ENCODE assay signal across 8 cellular contexts in the genomic region with DNA sequence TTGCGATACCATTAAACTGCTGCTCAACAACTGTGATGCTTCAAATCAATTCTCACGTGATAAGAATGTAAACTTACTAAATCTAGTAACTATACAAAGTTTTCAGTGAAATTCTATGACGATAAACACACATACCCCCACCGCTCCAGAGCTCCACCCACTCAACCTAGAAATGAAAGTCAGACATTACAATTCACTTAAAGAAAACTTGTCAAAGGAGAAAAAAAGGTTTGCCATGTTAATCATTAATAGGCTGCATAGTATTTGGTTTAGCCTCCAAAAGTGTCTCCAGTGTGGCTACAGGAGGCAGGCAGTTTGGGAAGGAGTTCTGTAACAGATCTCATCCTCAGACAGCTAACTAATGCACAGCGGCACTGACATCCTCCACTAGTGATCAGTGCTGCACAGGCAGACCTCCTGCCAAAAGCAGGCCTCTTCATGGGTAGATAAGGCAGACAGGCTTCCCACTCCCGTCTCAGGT. TPM values are rescaled to one million over a fixed set of nuclear protein-coding genes. Genes with fewer than 3 reads are reported as not detected.
DNase-seq lines count a peak whose midpoint lies in the region; FAIRE-seq and TF ChIP-seq lines count a peak whose summit lies in the region.

No MANE protein-coding gene starts in this region.

- no peak for TF ChIP-seq CTCF in colonic mucosa (IDR thresholded peaks at IDR 0.05)
- no peak for TF ChIP-seq CTCF in neural progenitor cell (IDR thresholded peaks at IDR 0.05)
- no peak for TF ChIP-seq CTCF in D721Med (IDR thresholded peaks at IDR 0.05; ENCODE audit: insufficient read depth, missing control alignments)

- H3K79me2 ChIP-seq in neural progenitor cell (ENCODE audit: low read depth): peaks cover 85% of the 10 kb centered on the region

- H3K27me3 Mint-ChIP-seq in neural progenitor cell (ENCODE audit: insufficient read depth, low read depth): no peaks in the 10 kb centered on the region

- H3K27ac Mint-ChIP-seq in neural progenitor cell: no peak overlapping the region

- H4K20me1 ChIP-seq in neural progenitor cell (ENCODE audit: low read depth): peaks cover 33% of the 10 kb centered on the region

- peaks cover 44% of the 10 kb centered on the region for H3K4me1 Mint-ChIP-seq in neural progenitor cell

- peaks cover 8% of the 10 kb centered on the region for H3K9me3 Mint-ChIP-seq in neural progenitor cell

- peak overlapping the region; percentile 98 for H3K4me2 ChIP-seq in neural progenitor cell

- H3K9me3 ChIP-seq in SK-N-MC (ENCODE audit: low read depth, low read length) (no peaks in the 10 kb centered on the region), colonic mucosa (no peaks in the 10 kb centered on the region), neural progenitor cell (ENCODE audit: low read depth) (no peaks in the 10 kb centered on the region)

- no peak overlapping the region for H2AFZ ChIP-seq in neural progenitor cell (replicated peaks)

- H3K4me1 ChIP-seq in colonic mucosa (peaks cover 11% of the 10 kb centered on the region), neural progenitor cell (peaks cover 35% of the 10 kb centered on the region)

- H3K4me3 ChIP-seq in SK-N-MC (peak overlapping the region; percentile 99), colonic mucosa (peak overlapping the region; percentile 9), neural progenitor cell (peak overlapping the region; percentile 93)

- peaks cover 40% of the 10 kb centered on the region for H3K36me3 Mint-ChIP-seq in neural progenitor cell

- FAIRE-seq in GM19239 (lab: Jason Lieb, UNC) (peak; percentile 84), D721Med (lab: Jason Lieb, UNC) (no peak)

- peaks cover 15% of the 10 kb centered on the region for H3F3A ChIP-seq in neural progenitor cell (ENCODE audit: low read depth)

- no peaks in the 10 kb centered on the region for H3K27me3 ChIP-seq in colonic mucosa
- H3K27me3 ChIP-seq in neural progenitor cell: no peaks in the 10 kb centered on the region

- no peak overlapping the region for H3K9ac ChIP-seq in SK-N-MC (ENCODE audit: insufficient read length)
- no peak overlapping the region for H3K9ac ChIP-seq in colonic mucosa (ENCODE audit: low read depth in 2 of 2, low read length in 2 of 2)
- no peak overlapping the region for H3K9ac ChIP-seq in neural progenitor cell

- intact Hi-C loops in colonic mucosa (cut with DNase I): no loop called here

- DNase-seq in GM19239 (ENCODE audit: insufficient read length, low spot score) (peak; percentile 30), SK-N-MC (ENCODE audit: low read depth, low spot score) (no peak), colonic mucosa (no peak), neural progenitor cell (ENCODE audit: low spot score) (no peak), NCI-H1436 (lab: John Stamatoyannopoulos, UW) (no peak), SHP77 treated with DMSO at 0.1 percent for 48 hours (lab: John Stamatoyannopoulos, UW) (no peak), middle frontal gyrus (ENCODE audit: extremely low spot score, low spot score) (no peak), D721Med (ENCODE audit: insufficient read length, low spot score) (no peak)

- peak overlapping the region; percentile 15; the same call in 1 of the 2 replicates for H3K27ac ChIP-seq in SK-N-MC
- H3K27ac ChIP-seq in colonic mucosa: peak overlapping the region; percentile 24
- H3K27ac ChIP-seq in neural progenitor cell: no peak overlapping the region

- H3K36me3 ChIP-seq in SK-N-MC (ENCODE audit: insufficient read depth, low read length) (no peaks in the 10 kb centered on the region), colonic mucosa (no peaks in the 10 kb centered on the region), neural progenitor cell (no peaks in the 10 kb centered on the region)

- peak overlapping the region; percentile 50 for H3K4me3 Mint-ChIP-seq in neural progenitor cell

RNA-seq across cellular contexts. Expression of a gene that starts 3.1 kb away (rescaled TPM):
- total RNA-seq in colonic mucosa: 10 to 100 TPM; 20.2 to 24.2 TPM
- 37.8 and 43.7 TPM in 2 replicates for total RNA-seq in neural progenitor cell (ENCODE audit: low replicate concordance)

Comparison
In these comparisons a context has a peak if more than half of its experiments do, and no peak if none do; other contexts are left out.
1. H3K4me3 ChIP-seq: peak in every context shown above with its lines; median percentile 99 in SK-N-MC; 93 in neural progenitor cell; 9 in colonic mucosa.